ENCODE assay signal across 1 cellular context in genomic region chr11:2893021-2893528, GRCh38.
TF ChIP-seq lines count a peak whose summit lies in the region.

No MANE protein-coding gene starts in this region.

TF ChIP-seq in HEK293, 187 proteins besides CTCF, POLR2A, EP300 and RAD21 (continued from another document):
- TF ChIP-seq PRDM2 (tag by site-specific recombination; IDR thresholded peaks at IDR 0.05; ENCODE audit: borderline replicate concordance): no peak
- no peak for TF ChIP-seq RBAK (tag by site-specific recombination; IDR thresholded peaks at IDR 0.05)
- TF ChIP-seq ZNF280C (tag by site-specific recombination; IDR thresholded peaks at IDR 0.05): no peak
- no peak for TF ChIP-seq ZBTB6 (tag by site-specific recombination; IDR thresholded peaks at IDR 0.05)
- TF ChIP-seq SETDB1 (IDR thresholded peaks at IDR 0.05; ENCODE audit: insufficient read length, low read length): no peak
